1 cellular context compared by ENCODE assay signal in the genomic region with DNA sequence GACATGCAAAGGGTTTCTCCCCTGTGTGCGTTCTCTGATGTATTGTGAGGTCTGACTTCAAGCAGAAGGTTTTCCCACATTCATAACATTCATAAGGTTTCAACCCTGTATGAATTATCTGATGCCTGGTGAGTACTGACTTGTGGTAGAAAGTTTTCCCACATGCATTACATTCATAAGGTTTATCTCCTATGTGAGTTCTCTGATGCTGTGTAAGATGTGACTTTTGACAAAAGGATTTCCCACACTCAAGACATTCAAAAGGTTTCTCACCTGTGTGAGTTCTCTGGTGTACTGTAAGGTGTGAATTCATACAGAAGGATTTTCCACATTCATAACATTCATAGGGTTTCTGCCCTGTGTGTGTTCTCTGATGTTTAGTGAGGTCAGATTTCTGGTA.
TF ChIP-seq lines count a peak whose summit lies in the region.

No MANE protein-coding gene starts in this region.

TF ChIP-seq in GM12878, 131 proteins besides CTCF, POLR2A, EP300 and RAD21 (continued from another document):
- no peak for TF ChIP-seq BACH1 (IDR thresholded peaks at IDR 0.05; ENCODE audit: borderline replicate concordance)
- TF ChIP-seq, protein P1, sequence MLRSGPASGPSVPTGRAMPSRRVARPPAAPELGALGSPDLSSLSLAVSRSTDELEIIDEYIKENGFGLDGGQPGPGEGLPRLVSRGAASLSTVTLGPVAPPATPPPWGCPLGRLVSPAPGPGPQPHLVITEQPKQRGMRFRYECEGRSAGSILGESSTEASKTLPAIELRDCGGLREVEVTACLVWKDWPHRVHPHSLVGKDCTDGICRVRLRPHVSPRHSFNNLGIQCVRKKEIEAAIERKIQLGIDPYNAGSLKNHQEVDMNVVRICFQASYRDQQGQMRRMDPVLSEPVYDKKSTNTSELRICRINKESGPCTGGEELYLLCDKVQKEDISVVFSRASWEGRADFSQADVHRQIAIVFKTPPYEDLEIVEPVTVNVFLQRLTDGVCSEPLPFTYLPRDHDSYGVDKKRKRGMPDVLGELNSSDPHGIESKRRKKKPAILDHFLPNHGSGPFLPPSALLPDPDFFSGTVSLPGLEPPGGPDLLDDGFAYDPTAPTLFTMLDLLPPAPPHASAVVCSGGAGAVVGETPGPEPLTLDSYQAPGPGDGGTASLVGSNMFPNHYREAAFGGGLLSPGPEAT (IDR thresholded peaks at IDR 0.05; ENCODE audit: low read depth) = no peak
- no peak for TF ChIP-seq TCF3 (IDR thresholded peaks at IDR 0.05; ENCODE audit: borderline replicate concordance, insufficient read depth, low read depth, low read length)
